9 cellular contexts compared by ENCODE assay signal in genomic region chrX:106894392-106894909, GRCh38. TPM values are rescaled to one million over a fixed set of nuclear protein-coding genes. Genes with fewer than 3 reads are reported as not detected.
DNase-seq lines count a peak whose midpoint lies in the region; ATAC-seq and TF ChIP-seq lines count a peak whose summit lies in the region.
"Had no signal": no experiment of that assay in that cellular context is flagged by ENCODE, and none has a peak within 500 bp of the region (broad histone marks: within the 10 kb centered on the region; RNA-seq: fewer than 3 reads in every experiment).

No MANE protein-coding gene starts in this region.

- POLR2A ChIA-PET in CD8-positive, alpha-beta memory T cell (lab: Charles Lee): no interaction called here
- POLR2A ChIA-PET in OCI-LY7 (lab: Charles Lee): interaction anchor here (0.9 kb wide), 1 partner anchor 28 kb away, joined by 3 read pairs; no protein-coding TSS in a partner anchor

- H3K9me3 ChIP-seq in CD8-positive, alpha-beta memory T cell (ENCODE audit: low read length): no peaks in the 10 kb centered on the region
- H3K9me3 ChIP-seq in OCI-LY7 (ENCODE audit: low read length): no peaks in the 10 kb centered on the region
- no peaks in the 10 kb centered on the region for H3K9me3 ChIP-seq in ovary

- H3K9me2 ChIP-seq in OCI-LY7 (ENCODE audit: insufficient read depth, low read length): no peaks in the 10 kb centered on the region

- H3K4me1 ChIP-seq in CD8-positive, alpha-beta memory T cell (ENCODE audit: insufficient read depth, low read length): no peaks in the 10 kb centered on the region
- H3K4me1 ChIP-seq in OCI-LY7 (ENCODE audit: insufficient read depth, low read length, poor library complexity, severe bottlenecking): no peaks in the 10 kb centered on the region
- no peaks in the 10 kb centered on the region for H3K4me1 ChIP-seq in ovary (ENCODE audit: insufficient read depth)

- TF ChIP-seq EP300 in ovary (IDR thresholded peaks at IDR 0.05): no peak

- H3K27ac Mint-ChIP-seq in CD8-positive, alpha-beta memory T cell: no peak overlapping the region
- no peak overlapping the region for H3K27ac Mint-ChIP-seq in activated T-helper 17 cell treated with anti-CD3 and anti-CD28 coated beads, Interleukin-2, amount 50 U/mL, for 72 hours
- H3K27ac Mint-ChIP-seq: T-helper 1 cell treated with Interleukin-12 subunit alpha and Interleukin-12 subunit beta and Interleukin-4 antibody, amounts not matched to agents 30 μg/mL and 1 μg/mL, for 36 hours had no signal

- BruUV-seq in OCI-LY7 (replicated peaks; lab: Mats Ljungman, UMichigan): no TSS peak

- H3K27me3 Mint-ChIP-seq in CD8-positive, alpha-beta memory T cell: peaks cover 13 to 16% of the 10 kb centered on the region in 2 donors
- H3K27me3 Mint-ChIP-seq in activated T-helper 17 cell treated with anti-CD3 and anti-CD28 coated beads, Interleukin-2, amount 50 U/mL, for 72 hours: no peaks in the 10 kb centered on the region

- H3K9me3 Mint-ChIP-seq in CD8-positive, alpha-beta memory T cell: no peaks in the 10 kb centered on the region
- no peaks in the 10 kb centered on the region for H3K9me3 Mint-ChIP-seq in activated T-helper 17 cell treated with anti-CD3 and anti-CD28 coated beads, Interleukin-2, amount 50 U/mL, for 72 hours
- H3K9me3 Mint-ChIP-seq: T-helper 1 cell treated with Interleukin-12 subunit alpha and Interleukin-12 subunit beta and Interleukin-4 antibody, amounts not matched to agents 30 μg/mL and 1 μg/mL, for 36 hours had no signal

- H3K36me3 Mint-ChIP-seq in CD8-positive, alpha-beta memory T cell: no peaks in the 10 kb centered on the region
- H3K36me3 Mint-ChIP-seq in activated T-helper 17 cell treated with anti-CD3 and anti-CD28 coated beads, Interleukin-2, amount 50 U/mL, for 72 hours (ENCODE audit: low read depth): no peaks in the 10 kb centered on the region

- peak; percentile 3 to 59 (median 30) for DNase-seq in CD8-positive, alpha-beta memory T cell
- DNase-seq in HT1080 (ENCODE audit: low read depth) (peak; percentile 71), OCI-LY7 (ENCODE audit: low spot score) (peak; percentile 43), foreskin melanocyte (peak; percentile 46), ovary (peak; percentile 48 to 68 (median 56)), SKM-1 (lab: John Stamatoyannopoulos, UW; ENCODE audit: unreplicated experiment) (no peak)

- H3K4me3 Mint-ChIP-seq in CD8-positive, alpha-beta memory T cell: no peak overlapping the region
- H3K4me3 Mint-ChIP-seq in activated T-helper 17 cell treated with anti-CD3 and anti-CD28 coated beads, Interleukin-2, amount 50 U/mL, for 72 hours: no peak overlapping the region
- H3K4me3 Mint-ChIP-seq: T-helper 1 cell treated with Interleukin-12 subunit alpha and Interleukin-12 subunit beta and Interleukin-4 antibody, amounts not matched to agents 30 μg/mL and 1 μg/mL, for 36 hours had no signal

- TF ChIP-seq CTCF in OCI-LY7 (conservative IDR thresholded peaks at IDR 0.05; ENCODE audit: low read length): peak; percentile 77
- TF ChIP-seq CTCF in ovary (IDR thresholded peaks at IDR 0.05): peak; percentile 26 to 51 (median 41)

- no peaks in the 10 kb centered on the region for H3K4me1 Mint-ChIP-seq in CD8-positive, alpha-beta memory T cell
- no peaks in the 10 kb centered on the region for H3K4me1 Mint-ChIP-seq in activated T-helper 17 cell treated with anti-CD3 and anti-CD28 coated beads, Interleukin-2, amount 50 U/mL, for 72 hours

- H2AFZ ChIP-seq in OCI-LY7 (ENCODE audit: low read length): no peak overlapping the region

- H3K79me2 ChIP-seq in OCI-LY7 (ENCODE audit: insufficient read depth, low read depth, low read length): no peaks in the 10 kb centered on the region

- peak; percentile 74 for ATAC-seq in GM19372 (IDR thresholded peaks at IDR 0.05; ENCODE audit: low read depth, unreplicated experiment)
- ATAC-seq in activated T-helper 17 cell treated with anti-CD3 and anti-CD28 coated beads, Interleukin-2, amount 50 U/mL, for 72 hours (replicated peaks): peak; percentile 34

- H4K20me1 ChIP-seq in OCI-LY7 (ENCODE audit: insufficient read depth, low read length): no peaks in the 10 kb centered on the region

- no peak overlapping the region for H3K4me3 ChIP-seq in CD8-positive, alpha-beta memory T cell (ENCODE audit: low read length)
- H3K4me3 ChIP-seq in OCI-LY7 (ENCODE audit: low read depth, low read length, poor library complexity, severe bottlenecking) (no peak overlapping the region), ovary (no peak overlapping the region)

- intact Hi-C loops in OCI-LY7 (cut with micrococcal nuclease; ENCODE audit: unreplicated experiment): loop anchor here (10.0 kb wide), 2 partner anchors 770 to 1000 kb away; no protein-coding TSS in a partner anchor
- intact Hi-C loops in ovary (cut with DNase I): loop anchor here in 1 of 4 donors (10.0 kb wide), 1 partner anchor 1180 kb away; no protein-coding TSS in a partner anchor

- WGBS in ovary, 3 donors: 17 to 19% (median 19%) methylated on average over 6 of the region's 6 CpGs

- no peak overlapping the region for H3K27ac ChIP-seq in CD8-positive, alpha-beta memory T cell (ENCODE audit: low read depth, low read length)
- H3K27ac ChIP-seq in OCI-LY7 (ENCODE audit: low read depth, low read length, poor library complexity, severe bottlenecking) (no peak overlapping the region), ovary (no peak overlapping the region)

- H3K27me3 ChIP-seq in CD8-positive, alpha-beta memory T cell (ENCODE audit: insufficient read depth, low read length, poor library complexity, severe bottlenecking): no peaks in the 10 kb centered on the region
- H3K27me3 ChIP-seq in ovary: no peaks in the 10 kb centered on the region

- H3K36me3 ChIP-seq in CD8-positive, alpha-beta memory T cell (ENCODE audit: insufficient read depth, low read length): no peaks in the 10 kb centered on the region
- no peaks in the 10 kb centered on the region for H3K36me3 ChIP-seq in OCI-LY7 (ENCODE audit: insufficient read depth, low read length)
- H3K36me3 ChIP-seq in ovary: no peaks in the 10 kb centered on the region

- no peak for TF ChIP-seq POLR2A in ovary (IDR thresholded peaks at IDR 0.05)

- CTCF ChIA-PET in CD8-positive, alpha-beta memory T cell (lab: Charles Lee): interaction anchor here (1.1 to 1.3 kb wide), 2 partner anchors 12 to 58 kb away, joined by 4 to 5 read pairs; no protein-coding TSS in a partner anchor
- CTCF ChIA-PET in OCI-LY7 (lab: Charles Lee; ENCODE audit: unreplicated experiment): no interaction called here

- H3K4me2 ChIP-seq in OCI-LY7 (ENCODE audit: low read length): no peak overlapping the region

RNA-seq across cellular contexts. Expression of gene RIPPLY1, which starts 8.7 kb away (rescaled TPM):
- total RNA-seq in CD8-positive, alpha-beta memory T cell: not detected
- not detected for polyA plus RNA-seq in CD8-positive, alpha-beta memory T cell
- 0.20 TPM in 1 of 2 replicates, not detected in the other for total RNA-seq in HT1080 (2014; rRNA removed; shearing (Covaris generic))
- 0.33 TPM in 1 of 2 replicates, not detected in the other for polyA plus RNA-seq in HT1080 (2015; cell fraction: cytosol; rRNA removed)
- 0.11 TPM in 1 of 2 replicates, not detected in the other for polyA plus RNA-seq in HT1080 (2015; cell fraction: nucleus; rRNA removed)
- total RNA-seq in OCI-LY7 (2014; rRNA removed; shearing (Covaris generic)): not detected in 2 replicates
- not detected in 2 replicates for total RNA-seq in OCI-LY7 (2022)
- total RNA-seq in activated T-helper 17 cell treated with anti-CD3 and anti-CD28 coated beads, Interleukin-2, amount 50 U/mL, for 72 hours: not detected
- total RNA-seq in ovary: under 1 TPM in 2 of 7 donors, not detected in 5; 0.20 to 0.45 TPM
- polyA plus RNA-seq in ovary: not detected

RNA-seq across cellular contexts. Expression of gene CLDN2, which starts 25.8 kb away (rescaled TPM):
- total RNA-seq in CD8-positive, alpha-beta memory T cell: not detected
- polyA plus RNA-seq in CD8-positive, alpha-beta memory T cell: not detected
- 0.03 and 0.10 TPM in 2 replicates for total RNA-seq in HT1080 (2014; rRNA removed; shearing (Covaris generic))
- 0.09 TPM in 1 of 2 replicates, not detected in the other for polyA plus RNA-seq in HT1080 (2015; cell fraction: cytosol; rRNA removed)
- polyA plus RNA-seq in HT1080 (2015; cell fraction: nucleus; rRNA removed): 0.05 TPM in 1 of 2 replicates, not detected in the other
- not detected in 2 replicates for total RNA-seq in OCI-LY7 (2014; rRNA removed; shearing (Covaris generic))
- total RNA-seq in OCI-LY7 (2022): not detected in 2 replicates
- not detected for total RNA-seq in activated T-helper 17 cell treated with anti-CD3 and anti-CD28 coated beads, Interleukin-2, amount 50 U/mL, for 72 hours
- under 1 TPM in 3 of 7 donors, not detected in 4; 0.10 to 0.69 (median 0.26) TPM for total RNA-seq in ovary
- under 1 TPM in 1 of 2 donors, not detected in 1; 0.70 TPM for polyA plus RNA-seq in ovary
